31 cellular contexts compared by ENCODE assay signal in the genomic region with DNA sequence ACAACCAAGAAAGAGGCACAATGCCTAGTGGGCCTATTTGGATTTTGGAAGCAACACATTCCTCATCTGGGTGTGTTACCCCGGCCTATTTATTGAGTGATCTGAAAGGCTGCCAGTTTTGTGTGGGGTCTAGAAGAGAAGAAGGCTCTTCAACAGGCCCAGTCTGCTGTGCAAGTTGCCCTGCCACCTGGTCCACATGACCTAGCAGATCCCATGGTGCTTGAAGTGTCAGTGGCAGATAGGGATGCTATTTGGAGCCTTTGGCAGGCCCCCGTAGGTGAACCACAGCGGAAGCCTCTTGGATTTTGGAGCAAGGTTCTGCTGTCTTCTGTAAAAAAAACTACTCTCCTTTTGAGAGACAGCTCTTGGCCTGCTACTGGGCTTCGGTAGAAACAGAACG.
"Had no signal": no experiment of that assay in that cellular context is flagged by ENCODE, and none has a peak within 500 bp of the region (broad histone marks: within the 10 kb centered on the region; RNA-seq: fewer than 3 reads in every experiment).

No MANE protein-coding gene starts in this region.

- H3K4me1 ChIP-seq: adrenal gland, ascending aorta, body of pancreas, breast epithelium had no signal

- H3K27me3 ChIP-seq: adrenal gland, ascending aorta, body of pancreas, brain microvascular endothelial cell, breast epithelium, cardiac muscle cell had no signal

- DNase-seq: activated effector memory CD4-positive, alpha-beta T cell treated with anti-CD3 and anti-CD28 coated beads, Interleukin-2, amount 50 U/mL, for 16 hours; activated effector memory CD4-positive, alpha-beta T cell treated with Interleukin-2 at 50 U/mL for 16 hours; activated gamma-delta T cell; activated gamma-delta T cell treated with Interleukin-2 at 50 U/mL for 16 hours; activated naive CD4-positive, alpha-beta T cell; activated naive CD4-positive, alpha-beta T cell treated with anti-CD3 and anti-CD28 coated beads for 36 hours; activated naive CD4-positive, alpha-beta T cell treated with anti-CD3 and anti-CD28 coated beads, Interleukin-2, amount 10 ng/mL, durations not matched to agents 7 days and 5 days; activated naive CD4-positive, alpha-beta T cell treated with anti-CD3 and anti-CD28 coated beads, Interleukin-2, amount 50 U/mL, for 16 hours; activated naive CD4-positive, alpha-beta T cell treated with Interleukin-2 at 50 U/mL for 16 hours; activated naive CD8-positive, alpha-beta T cell treated with anti-CD3 and anti-CD28 coated beads for 36 hours; activated naive CD8-positive, alpha-beta T cell treated with anti-CD3 and anti-CD28 coated beads, Interleukin-2, amount 10 ng/mL, durations not matched to agents 7 days and 5 days; activated naive CD8-positive, alpha-beta T cell treated with anti-CD3 and anti-CD28 coated beads, Interleukin-2, amount 50 U/mL, for 24 hours; activated T-cell treated with anti-CD3 and anti-CD28 coated beads, Interleukin-2, amount 50 U/mL, for 24 hours; activated T-cell treated with anti-CD3 and anti-CD28 coated beads, Interleukin-2, amount 50 U/mL, for 4 hours; activated T-cell treated with anti-CD3 and anti-CD28 coated beads, Interleukin-2, amount 50 U/mL, for 48 hours; activated T-cell treated with anti-CD3 and anti-CD28 coated beads, Interleukin-2, amount 50 U/mL, for 72 hours; adrenal gland; amniotic stem cell; amygdala; anterior cingulate cortex; aorta; body of pancreas; brain microvascular endothelial cell; caudate nucleus; central memory CD4-positive, alpha-beta T cell; cerebellar nuclear complex had no signal

- H3K9me3 ChIP-seq: adrenal gland, ascending aorta, body of pancreas, breast epithelium had no signal

- FAIRE-seq: astrocyte, bronchial epithelial cell had no signal

- H3K36me3 ChIP-seq: adrenal gland, ascending aorta, brain microvascular endothelial cell, breast epithelium, cardiac muscle cell had no signal

- H3K4me3 ChIP-seq: adrenal gland, ascending aorta, body of pancreas, breast epithelium, cardiac muscle cell had no signal

- H3K27ac ChIP-seq: adrenal gland, ascending aorta, body of pancreas, brain microvascular endothelial cell, breast epithelium, cardiac muscle cell had no signal
